Comparison of ENCODE assay signal across 14 cellular contexts in the genomic region with DNA sequence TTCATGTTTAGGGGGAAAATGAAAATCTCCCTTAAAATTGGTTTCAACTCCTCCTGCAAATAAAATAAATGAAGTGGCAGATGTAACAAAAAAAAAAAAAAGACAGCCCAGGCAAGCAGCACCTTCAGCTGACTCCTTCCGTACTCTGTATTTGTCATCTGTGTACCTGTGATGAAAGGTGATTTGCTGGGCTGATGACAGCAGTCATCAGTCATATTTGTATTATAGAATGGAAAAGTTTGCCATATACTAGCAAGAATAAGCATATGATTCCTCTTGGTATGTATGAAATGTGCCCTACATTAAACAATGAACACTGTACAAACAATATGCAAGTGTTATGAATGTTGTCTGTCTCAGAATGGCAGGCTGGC. TPM values are rescaled to one million over a fixed set of nuclear protein-coding genes. Genes with fewer than 3 reads are reported as not detected.
A peak's percentile ranks its signal among the peaks of the same experiment; 100 is the strongest.
DNase-seq lines count a peak whose midpoint lies in the region; ATAC-seq and TF ChIP-seq lines count a peak whose summit lies in the region.
"Had no signal": no experiment of that assay in that cellular context is flagged by ENCODE, and none has a peak within 500 bp of the region (broad histone marks: within the 10 kb centered on the region; RNA-seq: fewer than 3 reads in every experiment).

No MANE protein-coding gene starts in this region.

- H3K27ac Mint-ChIP-seq in activated T-cell treated with anti-CD3 and anti-CD28 coated beads, Interleukin-2, amount 50 U/mL, for 24 hours: peak overlapping the region; percentile 75
- H3K27ac Mint-ChIP-seq in T-helper 2 cell treated with Interferon-gamma antibody and Interleukin-4, amounts not matched to agents 5 μg/mL and 100 μg/mL, for 36 hours: peak overlapping the region; percentile 91

- H3K27ac ChIP-seq in osteoblast (ENCODE audit: low read depth, low read length): peak overlapping the region; percentile 87
- no peak overlapping the region for H3K27ac ChIP-seq in esophagus muscularis mucosa (replicated peaks in 1 of 4)
- H3K27ac ChIP-seq: adrenal gland, coronary artery, parathyroid adenoma had no signal

- H3K4me1 ChIP-seq in osteoblast (ENCODE audit: insufficient read depth, low read length): peaks cover 22% of the 10 kb centered on the region
- H3K4me1 ChIP-seq in HAP-1: peaks cover 6% of the 10 kb centered on the region
- H3K4me1 ChIP-seq in esophagus muscularis mucosa: peaks cover 0 to 7% (median 0%) of the 10 kb centered on the region in 4 donors
- H3K4me1 ChIP-seq: adrenal gland, parathyroid adenoma had no signal

- no peaks in the 10 kb centered on the region for H4K20me1 ChIP-seq in osteoblast (ENCODE audit: insufficient read depth, low read length)

- H3K36me3 Mint-ChIP-seq in activated T-cell treated with anti-CD3 and anti-CD28 coated beads, Interleukin-2, amount 50 U/mL, for 24 hours (ENCODE audit: low read depth): no peaks in the 10 kb centered on the region
- peaks cover 6% of the 10 kb centered on the region for H3K36me3 Mint-ChIP-seq in T-helper 2 cell treated with Interferon-gamma antibody and Interleukin-4, amounts not matched to agents 5 μg/mL and 100 μg/mL, for 36 hours (ENCODE audit: low read depth)

- H3K4me2 ChIP-seq in osteoblast (ENCODE audit: insufficient read depth, low read length): peak overlapping the region; percentile 44

- ATAC-seq in GM21526 (IDR thresholded peaks at IDR 0.05; ENCODE audit: low FRiP score, unreplicated experiment): peak; percentile 36

- no peak overlapping the region for H3K4me3 ChIP-seq in osteoblast (ENCODE audit: insufficient read depth, low read length)
- H3K4me3 ChIP-seq in HAP-1: no peak overlapping the region
- no peak overlapping the region for H3K4me3 ChIP-seq in esophagus muscularis mucosa
- H3K4me3 ChIP-seq: adrenal gland, coronary artery had no signal

- DNase-seq in activated T-cell treated with anti-CD3 and anti-CD28 coated beads, Interleukin-2, amount 50 U/mL, for 24 hours: no peak
- DNase-seq in activated T-cell treated with anti-CD3 and anti-CD28 coated beads, Interleukin-2, amount 50 U/mL, for 1 hour: no peak
- peak; percentile 27 for DNase-seq in T-helper 2 cell treated with Interferon-gamma antibody and Interleukin-4, amounts not matched to agents 5 μg/mL and 100 μg/mL, for 36 hours (ENCODE audit: low spot score)
- DNase-seq in osteoblast (ENCODE audit: insufficient read length, low spot score, missing footprints): no peak
- no peak for DNase-seq in HAP-1 (ENCODE audit: low spot score in 2 of 2)
- DNase-seq in esophagus muscularis mucosa (ENCODE audit: extremely low spot score): no peak
- DNase-seq in medulla oblongata (ENCODE audit: extremely low spot score): no peak
- DNase-seq: adrenal gland, H7, midbrain, NCI-H2171 treated with DMSO at 0.1 percent for 48 hours had no signal

- in situ Hi-C loops in HAP-1 (cut with MboI; ENCODE audit: low sequenced_read_pairs): no loop called here

- H3K9me3 ChIP-seq in osteoblast (ENCODE audit: low read depth, low read length) (peaks cover 3% of the 10 kb centered on the region), HAP-1 (peaks cover 10% of the 10 kb centered on the region), esophagus muscularis mucosa (peaks cover 0 to 12% (median 8%) of the 10 kb centered on the region in 4 donors)

- H2AFZ ChIP-seq in osteoblast (ENCODE audit: low read length): peak overlapping the region; percentile 49

- TF ChIP-seq EP300 in esophagus muscularis mucosa (IDR thresholded peaks at IDR 0.05): no peak

- H3K79me2 ChIP-seq in osteoblast (ENCODE audit: insufficient read depth, low read length): no peaks in the 10 kb centered on the region
- H3K79me2 ChIP-seq: parathyroid adenoma had no signal

- no peak for TF ChIP-seq POLR2A in esophagus muscularis mucosa (IDR thresholded peaks at IDR 0.05; ENCODE audit: low read depth)

- H3K27me3 Mint-ChIP-seq in activated T-cell treated with anti-CD3 and anti-CD28 coated beads, Interleukin-2, amount 50 U/mL, for 24 hours: no peaks in the 10 kb centered on the region
- no peaks in the 10 kb centered on the region for H3K27me3 Mint-ChIP-seq in T-helper 2 cell treated with Interferon-gamma antibody and Interleukin-4, amounts not matched to agents 5 μg/mL and 100 μg/mL, for 36 hours (ENCODE audit: low read depth)

- H3K4me1 Mint-ChIP-seq in activated T-cell treated with anti-CD3 and anti-CD28 coated beads, Interleukin-2, amount 50 U/mL, for 24 hours (ENCODE audit: low read depth): peaks cover 27% of the 10 kb centered on the region
- H3K4me1 Mint-ChIP-seq in T-helper 2 cell treated with Interferon-gamma antibody and Interleukin-4, amounts not matched to agents 5 μg/mL and 100 μg/mL, for 36 hours (ENCODE audit: low read depth): peaks cover 24% of the 10 kb centered on the region

- TF ChIP-seq CTCF in osteoblast (IDR thresholded peaks at IDR 0.05; ENCODE audit: extremely low read depth, low read depth, low read length): no peak
- no peak for TF ChIP-seq CTCF in esophagus muscularis mucosa (IDR thresholded peaks at IDR 0.05)

- peaks cover 18% of the 10 kb centered on the region for H3K9me3 Mint-ChIP-seq in activated T-cell treated with anti-CD3 and anti-CD28 coated beads, Interleukin-2, amount 50 U/mL, for 24 hours
- peaks cover 25% of the 10 kb centered on the region for H3K9me3 Mint-ChIP-seq in T-helper 2 cell treated with Interferon-gamma antibody and Interleukin-4, amounts not matched to agents 5 μg/mL and 100 μg/mL, for 36 hours

- no peaks in the 10 kb centered on the region for H3K27me3 ChIP-seq in osteoblast (ENCODE audit: insufficient read depth, low read length)
- no peaks in the 10 kb centered on the region for H3K27me3 ChIP-seq in HAP-1 (ENCODE audit: low read depth)
- no peaks in the 10 kb centered on the region for H3K27me3 ChIP-seq in esophagus muscularis mucosa
- H3K27me3 ChIP-seq: adrenal gland had no signal

- WGBS in esophagus muscularis mucosa: 68% methylated on average over 1 of the region's 1 CpG

- H3K36me3 ChIP-seq in osteoblast (ENCODE audit: insufficient read depth, low read length) (no peaks in the 10 kb centered on the region), HAP-1 (replicated peaks) (no peaks in the 10 kb centered on the region), esophagus muscularis mucosa (no peaks in the 10 kb centered on the region)
- H3K36me3 ChIP-seq: adrenal gland had no signal

- intact Hi-C loops in esophagus muscularis mucosa (cut with DNase I): no loop called here

- H3K4me3 Mint-ChIP-seq in activated T-cell treated with anti-CD3 and anti-CD28 coated beads, Interleukin-2, amount 50 U/mL, for 24 hours: peak overlapping the region; percentile 67
- peak overlapping the region; percentile 78 for H3K4me3 Mint-ChIP-seq in T-helper 2 cell treated with Interferon-gamma antibody and Interleukin-4, amounts not matched to agents 5 μg/mL and 100 μg/mL, for 36 hours

RNA-seq across cellular contexts. Expression of a gene that starts 44.1 kb away (rescaled TPM):
- total RNA-seq in osteoblast: 79.3 and 84.7 TPM in 2 replicates
- total RNA-seq in esophagus muscularis mucosa: 100 to 1,000 TPM; 346 to 535 (median 463) TPM

RNA-seq across cellular contexts. Expression of a gene that starts 50.3 kb away (rescaled TPM):
- total RNA-seq in osteoblast (38.4 and 38.6 TPM in 2 replicates), esophagus muscularis mucosa (10 to 100 TPM; 16.6 to 28.3 (median 20.9) TPM)
